Comparison of ENCODE assay signal across 10 cellular contexts in the genomic region with DNA sequence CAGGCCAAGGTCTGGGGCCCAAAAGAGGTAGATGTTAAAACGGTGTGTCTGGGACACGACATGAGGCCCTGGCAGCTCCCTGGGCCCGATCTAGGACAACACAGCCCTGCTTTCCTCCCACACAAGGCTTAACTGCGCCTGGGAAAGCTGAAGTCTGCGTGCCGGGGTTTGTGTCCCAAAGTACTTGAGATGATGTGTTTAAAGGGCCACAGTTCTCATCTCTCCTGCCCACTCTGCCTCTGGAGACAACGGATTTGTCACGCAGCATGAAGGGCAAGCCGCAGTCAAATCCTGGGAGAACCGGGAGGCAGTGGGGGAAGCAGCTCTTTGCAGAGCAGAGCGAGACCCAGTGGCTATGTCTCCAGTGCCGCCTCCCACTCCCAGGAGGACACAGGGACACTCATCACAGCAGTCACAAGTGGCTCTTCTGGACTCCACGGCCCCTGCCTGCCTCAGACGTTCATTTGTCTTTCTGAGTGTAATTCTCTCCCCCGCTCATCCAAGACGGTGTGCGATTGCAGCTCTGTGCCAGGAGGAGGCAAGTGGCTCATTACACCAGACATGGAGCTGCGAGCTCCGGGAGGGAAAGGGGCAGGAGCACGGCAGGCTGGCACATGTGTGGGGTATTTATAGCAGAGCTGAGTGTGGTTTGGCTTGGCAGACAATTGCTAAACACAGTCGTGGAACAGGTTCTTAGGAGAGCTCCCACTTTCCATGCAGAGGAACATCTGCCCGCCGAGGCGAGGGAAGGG. TPM values are rescaled to one million over a fixed set of nuclear protein-coding genes. Genes with fewer than 3 reads are reported as not detected.
DNase-seq lines count a peak whose midpoint lies in the region; ATAC-seq, FAIRE-seq and TF ChIP-seq lines count a peak whose summit lies in the region.
"Had no signal": no experiment of that assay in that cellular context is flagged by ENCODE, and none has a peak within 500 bp of the region (broad histone marks: within the 10 kb centered on the region; RNA-seq: fewer than 3 reads in every experiment).

No MANE protein-coding gene starts in this region.

- no peaks in the 10 kb centered on the region for H3K27me3 Mint-ChIP-seq in brain
- no peaks in the 10 kb centered on the region for H3K27me3 Mint-ChIP-seq in activated T-cell treated with anti-CD3 and anti-CD28 coated beads, Interleukin-2, amount 50 U/mL, for 72 hours (ENCODE audit: low read depth)
- H3K27me3 Mint-ChIP-seq: central memory CD8-positive, alpha-beta T cell had no signal

- peaks cover 66% of the 10 kb centered on the region for H3K4me1 Mint-ChIP-seq in brain
- H3K4me1 Mint-ChIP-seq in activated T-cell treated with anti-CD3 and anti-CD28 coated beads, Interleukin-2, amount 50 U/mL, for 72 hours (ENCODE audit: low read depth), result peaks cover 21% of the 10 kb centered on the region

- no peak overlapping the region for H3K4me3 ChIP-seq in lung

- H3K9me3 Mint-ChIP-seq in brain, result peaks cover 0 to 7% (median 0%) of the 10 kb centered on the region in 5 experiments
- no peaks in the 10 kb centered on the region for H3K9me3 Mint-ChIP-seq in activated T-cell treated with anti-CD3 and anti-CD28 coated beads, Interleukin-2, amount 50 U/mL, for 72 hours
- H3K9me3 Mint-ChIP-seq: central memory CD8-positive, alpha-beta T cell had no signal

- H3K36me3 ChIP-seq in lung (ENCODE audit: control insufficient read depth in 2 of 2, insufficient read depth in 2 of 2, low read length in 2 of 2), result no peaks in the 10 kb centered on the region

- no peaks in the 10 kb centered on the region for H3K9me3 ChIP-seq in lung (ENCODE audit: control insufficient read depth in 2 of 2, insufficient read depth in 1 of 2, low read length in 1 of 2)

- TF ChIP-seq CTCF in brain (conservative IDR thresholded peaks at IDR 0.05) (no peak), lung (IDR thresholded peaks at IDR 0.05; ENCODE audit: control extremely low read depth, extremely low read depth) (no peak)

- ATAC-seq in lung (ENCODE audit: insufficient read depth, low FRiP score) (no peak), HG03135 (IDR thresholded peaks at IDR 0.05; ENCODE audit: unreplicated experiment) (no peak)
- no peak for ATAC-seq in activated T-cell treated with anti-CD3 and anti-CD28 coated beads, Interleukin-2, amount 50 U/mL, for 72 hours (replicated peaks in 1 of 2)

- H3K27me3 ChIP-seq in lung (ENCODE audit: control insufficient read depth, insufficient read depth), result no peaks in the 10 kb centered on the region

- no peak for TF ChIP-seq POLR2A in GM12892 (IDR thresholded peaks at IDR 0.05; ENCODE audit: low read depth, low read length)

- H3K4me3 Mint-ChIP-seq in brain, result peak overlapping the region in 4 of 5 experiments; percentile 22 to 63 (median 45)
- H3K4me3 Mint-ChIP-seq in activated T-cell treated with anti-CD3 and anti-CD28 coated beads, Interleukin-2, amount 50 U/mL, for 72 hours, result no peak overlapping the region
- H3K4me3 Mint-ChIP-seq: central memory CD8-positive, alpha-beta T cell had no signal

- 56 to 73% methylated on average over 24 of the region's 24 CpGs for WGBS in lung, 2 donors

- FAIRE-seq in urothelium cell line (lab: Jason Lieb, UNC) (peak; percentile 23), GM12892 (lab: Jason Lieb, UNC) (no peak)

- H3K27ac Mint-ChIP-seq in brain, result peak overlapping the region; percentile 58 to 93 (median 79)
- no peak overlapping the region for H3K27ac Mint-ChIP-seq in activated T-cell treated with anti-CD3 and anti-CD28 coated beads, Interleukin-2, amount 50 U/mL, for 72 hours

- H3K27ac ChIP-seq in lung (ENCODE audit: low read depth in 1 of 2, low read length in 1 of 2), result no peak overlapping the region

- H3K4me1 ChIP-seq in lung (ENCODE audit: control insufficient read depth in 2 of 2, insufficient read depth in 2 of 2, low read length in 2 of 2), result peaks cover 0 to 1% of the 10 kb centered on the region in 2 donors

- DNase-seq in NCI-H748 (lab: John Stamatoyannopoulos, UW; ENCODE audit: unreplicated experiment) (peak; percentile 27), NCI-H748 treated with DMSO at 0.1 percent for 48 hours (lab: John Stamatoyannopoulos, UW) (no peak), lung (ENCODE audit: low spot score) (peak; percentile 46), urothelium cell line (ENCODE audit: low spot score) (peak; percentile 70), GM12892 (ENCODE audit: insufficient read length) (no peak)
- DNase-seq in activated T-cell treated with anti-CD3 and anti-CD28 coated beads, Interleukin-2, amount 50 U/mL, for 72 hours, result no peak

- no peaks in the 10 kb centered on the region for H3K36me3 Mint-ChIP-seq in brain
- H3K36me3 Mint-ChIP-seq in activated T-cell treated with anti-CD3 and anti-CD28 coated beads, Interleukin-2, amount 50 U/mL, for 72 hours (ENCODE audit: insufficient read depth in 2 of 2), result no peaks in the 10 kb centered on the region

RNA-seq across cellular contexts. Expression of a gene that starts 57.7 kb away (rescaled TPM):
- polyA plus RNA-seq in brain (ENCODE audit: insufficient read depth, low read depth, low replicate concordance) (32.9 TPM), lung (10 to 100 TPM; 18.8 to 23.0 TPM)
- 10 to 100 TPM; 34.7 to 42.0 TPM for total RNA-seq in lung
- polyA plus RNA-seq in GM12892 (2012; ENCODE audit: missing spikeins), result 9.5 TPM
- total RNA-seq in activated T-cell treated with anti-CD3 and anti-CD28 coated beads, Interleukin-2, amount 50 U/mL, for 72 hours, result 10 to 100 TPM; 16.0 to 22.2 TPM

RNA-seq across cellular contexts. Expression of a gene that starts 58.8 kb away (rescaled TPM):
- 6.1 TPM for polyA plus RNA-seq in brain (ENCODE audit: insufficient read depth, low read depth, low replicate concordance)
- total RNA-seq in lung, result 1 to 10 TPM; 1.2 to 1.4 TPM
- under 1 TPM; 0.23 to 0.43 TPM for polyA plus RNA-seq in lung
- polyA plus RNA-seq in GM12892 (2012; ENCODE audit: missing spikeins), result not detected
- total RNA-seq in activated T-cell treated with anti-CD3 and anti-CD28 coated beads, Interleukin-2, amount 50 U/mL, for 72 hours, result 1 to 10 TPM; 1.0 to 1.2 TPM
- total RNA-seq: HT1080 had no signal

Comparison
In these comparisons a context has a peak if more than half of its experiments do, and no peak if none do; other contexts are left out.
1. DNase-seq: peak in NCI-H748 (single experiment), lung (single experiment) and urothelium cell line (single experiment); none in NCI-H748 treated with DMSO at 0.1 percent for 48 hours (single experiment), GM12892 (single experiment) and activated T-cell treated with anti-CD3 and anti-CD28 coated beads, Interleukin-2, amount 50 U/mL, for 72 hours (0 of 2).
2. H3K4me3 Mint-ChIP-seq: peak in brain (4 of 5); none in activated T-cell treated with anti-CD3 and anti-CD28 coated beads, Interleukin-2, amount 50 U/mL, for 72 hours (0 of 2).